Comparison of ENCODE assay signal across 1 cellular context in genomic region chr12:132818562-132818961, GRCh38.
A peak's percentile ranks its signal among the peaks of the same experiment; 100 is the strongest.
TF ChIP-seq lines count a peak whose summit lies in the region.

No MANE protein-coding gene starts in this region.

TF ChIP-seq in K562, 482 proteins besides CTCF, POLR2A, EP300 and RAD21:
- TF ChIP-seq ATF3 (IDR thresholded peaks at IDR 0.05) (peak; percentile 58), ATF3 (CRISPR knock-in tag; conservative IDR thresholded peaks at IDR 0.05) (no peak), TEAD1 (CRISPR knock-in tag; IDR thresholded peaks at IDR 0.05) (no peak)
TF ChIP-seq in K562: peak in this region for 1.
